Comparison of ENCODE assay signal across 8 cellular contexts in genomic region chr15:40511093-40511471, GRCh38. TPM values are rescaled to one million over a fixed set of nuclear protein-coding genes. Genes with fewer than 3 reads are reported as not detected.
DNase-seq lines count a peak whose midpoint lies in the region; ATAC-seq, FAIRE-seq and TF ChIP-seq lines count a peak whose summit lies in the region.

No MANE protein-coding gene starts in this region.

- H3K4me1 ChIP-seq in A549 (peaks cover 7% of the 10 kb centered on the region; the same call in 2 of the 3 replicates), Panc1 (ENCODE audit: control insufficient read depth, insufficient read depth, low read length) (peaks cover 19% of the 10 kb centered on the region)

- no peaks in the 10 kb centered on the region for H4K20me1 ChIP-seq in neural cell (ENCODE audit: insufficient read depth)

- WGBS in A549 (ENCODE audit: missing lambda C conversion rate): 94% methylated on average over 22 of the region's 22 CpGs

- POLR2A ChIA-PET in A549 (lab: Yijun Ruan, JAX): no interaction called here
- POLR2A ChIA-PET in Panc1 (lab: Charles Lee): no interaction called here

- BruUV-seq in Panc1 (replicated peaks; lab: Mats Ljungman, UMichigan): no TSS peak

- intact Hi-C loops in Panc1 (cut with micrococcal nuclease; ENCODE audit: unreplicated experiment): no loop called here

- no peak overlapping the region for H3K9ac ChIP-seq in neural cell (ENCODE audit: low read length)

- no peak for FAIRE-seq in A549 (lab: Jason Lieb, UNC)

- H3K9me3 ChIP-seq in A549 (no peaks in the 10 kb centered on the region), Panc1 (ENCODE audit: control insufficient read depth, insufficient read depth, low read depth, low read length) (no peaks in the 10 kb centered on the region), neural cell (ENCODE audit: low read length) (no peaks in the 10 kb centered on the region)

- CTCF ChIA-PET in A549 (lab: Yijun Ruan, JAX) (no interaction called here), Panc1 (lab: Charles Lee) (no interaction called here)

- TF ChIP-seq CTCF in A549 (IDR thresholded peaks at IDR 0.05) (no peak), Panc1 (IDR thresholded peaks at IDR 0.05) (no peak), epithelial cell of proximal tubule (conservative IDR thresholded peaks at IDR 0.05; ENCODE audit: low read depth, low read length) (no peak), neural cell (IDR thresholded peaks at IDR 0.05; ENCODE audit: poor library complexity, severe bottlenecking) (no peak)

- ATAC-seq in A549 (no peak), GM19463 (IDR thresholded peaks at IDR 0.05; ENCODE audit: unreplicated experiment) (peak; percentile 55), Panc1 (no peak)

- no peak for TF ChIP-seq POLR2A in A549 (IDR thresholded peaks at IDR 0.05; ENCODE audit: low read length)

- DNase-seq in A549 (ENCODE audit: low read depth in 1 of 2, low spot score in 1 of 2) (no peak), Panc1 (ENCODE audit: low read depth, low spot score) (no peak), epithelial cell of proximal tubule (ENCODE audit: low read depth) (no peak), NAMALWA (ENCODE audit: low spot score) (no peak), HCEC 1CT (no peak), H4 (ENCODE audit: low spot score) (no peak)

- no peaks in the 10 kb centered on the region for H3K36me3 ChIP-seq in Panc1 (ENCODE audit: control insufficient read depth, insufficient read depth, low read length)
- no peaks in the 10 kb centered on the region for H3K36me3 ChIP-seq in neural cell (ENCODE audit: insufficient read depth, low read length)

- peak overlapping the region; percentile 68 to 88 for H3K27ac ChIP-seq in A549
- H3K27ac ChIP-seq in Panc1 (ENCODE audit: low read length): peak overlapping the region; percentile 71
- no peak overlapping the region for H3K27ac ChIP-seq in neural cell (ENCODE audit: low read length)

- H3K79me2 ChIP-seq in neural cell (replicated peaks; ENCODE audit: insufficient read depth, low read length): no peaks in the 10 kb centered on the region

- no peak overlapping the region for H2AFZ ChIP-seq in neural cell (ENCODE audit: low read depth, low read length)

- in situ Hi-C loops in Panc1 (cut with HindIII; ENCODE audit: low pct_unique_long_range_greater_than_20kb, low sequenced_read_pairs): no loop called here

- H3K4me2 ChIP-seq in A549 (peak overlapping the region; percentile 73), neural cell (ENCODE audit: low read length) (no peak overlapping the region)

- TF ChIP-seq RAD21 in A549 (conservative IDR thresholded peaks at IDR 0.05 in 1 of 2, IDR thresholded peaks at IDR 0.05 in 1 of 2): no peak
- no peak for TF ChIP-seq RAD21 in neural cell (conservative IDR thresholded peaks at IDR 0.05)

- H3K4me3 ChIP-seq in A549 (peak overlapping the region; percentile 36), Panc1 (ENCODE audit: low read depth in 2 of 2, low read length in 2 of 2) (peak overlapping the region; percentile 51 to 61), epithelial cell of proximal tubule (ENCODE audit: low read depth, low read length) (peak overlapping the region; percentile 65), neural cell (ENCODE audit: low read length) (peak overlapping the region; percentile 58)

- H3K9me2 ChIP-seq in neural cell (ENCODE audit: insufficient read depth, low read length): no peaks in the 10 kb centered on the region

- TF ChIP-seq EP300 in A549 (IDR thresholded peaks at IDR 0.05): no peak
- TF ChIP-seq EP300 in neural cell (conservative IDR thresholded peaks at IDR 0.05; ENCODE audit: poor library complexity, severe bottlenecking): no peak

- H3F3A ChIP-seq in neural cell (ENCODE audit: insufficient read depth, low read length, poor library complexity, severe bottlenecking): no peaks in the 10 kb centered on the region

- H3K27me3 ChIP-seq in Panc1 (ENCODE audit: control insufficient read depth, insufficient read depth, low read length) (no peaks in the 10 kb centered on the region), neural cell (ENCODE audit: insufficient read depth, low read depth, low read length) (peaks cover 40% of the 10 kb centered on the region)

TF ChIP-seq in A549, 52 proteins besides CTCF, POLR2A, EP300 and RAD21:
- TF ChIP-seq FOXS1 (CRISPR knock-in tag; IDR thresholded peaks at IDR 0.05) (no peak), TFCP2L1 (CRISPR knock-in tag; IDR thresholded peaks at IDR 0.05) (no peak), HDAC2 (IDR thresholded peaks at IDR 0.05) (no peak), EHMT2 (IDR thresholded peaks at IDR 0.05; ENCODE audit: low read depth) (no peak), E2F6 (IDR thresholded peaks at IDR 0.05; ENCODE audit: borderline replicate concordance, low read depth) (no peak)

TF ChIP-seq in neural cell, 6 proteins besides CTCF, POLR2A, EP300 and RAD21:
- TF ChIP-seq POLR2AphosphoS5 (IDR thresholded peaks at IDR 0.05) (peak; percentile 15), MXI1 (conservative IDR thresholded peaks at IDR 0.05; ENCODE audit: poor library complexity, severe bottlenecking) (no peak)
TF ChIP-seq in neural cell: peak in this region for 1.

RNA-seq across cellular contexts. Expression of gene CHST14, which starts 40.3 kb away (rescaled TPM):
- polyA plus RNA-seq in A549 (2011; rRNA removed): 8.6 and 9.8 TPM in 2 replicates
- polyA plus RNA-seq in A549 (2012; cell fraction: cytosol; rRNA removed): 9.0 and 11.9 TPM in 2 replicates
- 12.5 and 13.2 TPM in 2 replicates for polyA plus RNA-seq in A549 (2012; cell fraction: nucleus; rRNA removed)
- polyA plus RNA-seq in A549 (2017; fragmentation: RNase III; extraction: RNeasy Plus Mini Kit Qiagen cat#74134 plus additional on column Dnase treatment): 8.7 to 11.0 TPM (median 10.8 TPM) in 3 replicates
- polyA minus RNA-seq in A549 (2011; rRNA and poly(A)+ RNA removed): 9.0 and 9.4 TPM in 2 replicates
- total RNA-seq in Panc1 (2021; ENCODE audit: unreplicated experiment): 42.4 TPM
- 48.2 TPM for polyA plus RNA-seq in Panc1 (2012; ENCODE audit: insufficient read length)
- total RNA-seq in epithelial cell of proximal tubule: 14.4 and 20.0 TPM in 2 replicates
- 0.56 and 0.71 TPM in 2 replicates for polyA plus RNA-seq in neural cell
- 1.2 and 1.4 TPM in 2 replicates for polyA minus RNA-seq in neural cell
- total RNA-seq in H4 (2014; rRNA removed; shearing (Covaris generic)): 31.6 and 34.6 TPM in 2 replicates

RNA-seq across cellular contexts. Expression of gene CCDC32, which starts 53.8 kb away (rescaled TPM):
- polyA plus RNA-seq in A549 (2011; rRNA removed) (9.7 and 13.1 TPM in 2 replicates), A549 (2017; fragmentation: RNase III; extraction: RNeasy Plus Mini Kit Qiagen cat#74134 plus additional on column Dnase treatment) (20.6 to 27.0 TPM (median 25.0 TPM) in 3 replicates), neural cell (28.4 and 34.2 TPM in 2 replicates)
- polyA plus RNA-seq in A549 (2012; cell fraction: cytosol; rRNA removed): 9.4 and 12.8 TPM in 2 replicates
- 3.5 and 5.8 TPM in 2 replicates for polyA plus RNA-seq in A549 (2012; cell fraction: nucleus; rRNA removed)
- 10.5 and 12.6 TPM in 2 replicates for polyA minus RNA-seq in A549 (2011; rRNA and poly(A)+ RNA removed)
- total RNA-seq in Panc1 (2021; ENCODE audit: unreplicated experiment) (29.8 TPM), epithelial cell of proximal tubule (19.7 and 32.8 TPM in 2 replicates)
- polyA plus RNA-seq in Panc1 (2012; ENCODE audit: insufficient read length): 17.5 TPM
- polyA minus RNA-seq in neural cell: 29.7 and 41.8 TPM in 2 replicates
- total RNA-seq in H4 (2014; rRNA removed; shearing (Covaris generic)): 22.9 and 33.5 TPM in 2 replicates

RNA-seq across cellular contexts. Expression of gene RPUSD2, which starts 58.0 kb away (rescaled TPM):
- polyA plus RNA-seq in A549 (2011; rRNA removed) (6.7 and 7.3 TPM in 2 replicates), A549 (2017; fragmentation: RNase III; extraction: RNeasy Plus Mini Kit Qiagen cat#74134 plus additional on column Dnase treatment) (9.6 to 10.3 TPM (median 9.9 TPM) in 3 replicates), neural cell (8.1 and 13.2 TPM in 2 replicates)
- 9.0 and 10.2 TPM in 2 replicates for polyA plus RNA-seq in A549 (2012; cell fraction: cytosol; rRNA removed)
- 10.4 and 12.4 TPM in 2 replicates for polyA plus RNA-seq in A549 (2012; cell fraction: nucleus; rRNA removed)
- polyA minus RNA-seq in A549 (2011; rRNA and poly(A)+ RNA removed): 13.4 and 14.3 TPM in 2 replicates
- total RNA-seq in Panc1 (2021; ENCODE audit: unreplicated experiment) (17.5 TPM), epithelial cell of proximal tubule (10.1 and 17.9 TPM in 2 replicates)
- 15.3 TPM for polyA plus RNA-seq in Panc1 (2012; ENCODE audit: insufficient read length)
- polyA minus RNA-seq in neural cell: 13.7 and 15.8 TPM in 2 replicates
- 13.6 and 18.2 TPM in 2 replicates for total RNA-seq in H4 (2014; rRNA removed; shearing (Covaris generic))
